9 cellular contexts compared by ENCODE assay signal in genomic region chr12:59055204-59055839, GRCh38.
DNase-seq lines count a peak whose midpoint lies in the region; ATAC-seq and TF ChIP-seq lines count a peak whose summit lies in the region.
"Had no signal": no experiment of that assay in that cellular context is flagged by ENCODE, and none has a peak within 500 bp of the region (broad histone marks: within the 10 kb centered on the region; RNA-seq: fewer than 3 reads in every experiment).

No MANE protein-coding gene starts in this region.

- no peak for TF ChIP-seq CTCF in HFF-Myc (IDR thresholded peaks at IDR 0.05; ENCODE audit: low read depth, low read length, missing control alignments)

- DNase-seq in HFF-Myc (ENCODE audit: extremely low read depth, low read depth) (peak; percentile 71), RPMI8226 (peak; percentile 4), left colon (no peak), NCI-H82 treated with DMSO at 0.1 percent for 48 hours (lab: John Stamatoyannopoulos, UW; ENCODE audit: unreplicated experiment) (no peak), foreskin melanocyte (no peak), iPS-NIHi11 (ENCODE audit: low spot score) (no peak)
- DNase-seq: activated naive CD8-positive, alpha-beta T cell treated with anti-CD3 and anti-CD28 coated beads, Interleukin-2, amount 10 ng/mL, durations not matched to agents 7 days and 5 days had no signal

- intact Hi-C loops in left colon (cut with DNase I, micrococcal nuclease): no loop called here

- peak; percentile 81 for ATAC-seq in GM18499 (IDR thresholded peaks at IDR 0.05; ENCODE audit: insufficient read depth, unreplicated experiment)
- peak; percentile 88 for ATAC-seq in left colon
- ATAC-seq in GM21515 (IDR thresholded peaks at IDR 0.05; ENCODE audit: unreplicated experiment): no peak

- H3K4me3 ChIP-seq in HFF-Myc (replicated peaks; ENCODE audit: low read depth, low read length): no peak overlapping the region

Comparison
In these comparisons a context has a peak if more than half of its experiments do, and no peak if none do; other contexts are left out.
1. DNase-seq: peak in HFF-Myc (single experiment) and RPMI8226 (single experiment); none in left colon (0 of 2), NCI-H82 treated with DMSO at 0.1 percent for 48 hours (single experiment), foreskin melanocyte (single experiment) and iPS-NIHi11 (single experiment).